7 cellular contexts compared by ENCODE assay signal in the genomic region with DNA sequence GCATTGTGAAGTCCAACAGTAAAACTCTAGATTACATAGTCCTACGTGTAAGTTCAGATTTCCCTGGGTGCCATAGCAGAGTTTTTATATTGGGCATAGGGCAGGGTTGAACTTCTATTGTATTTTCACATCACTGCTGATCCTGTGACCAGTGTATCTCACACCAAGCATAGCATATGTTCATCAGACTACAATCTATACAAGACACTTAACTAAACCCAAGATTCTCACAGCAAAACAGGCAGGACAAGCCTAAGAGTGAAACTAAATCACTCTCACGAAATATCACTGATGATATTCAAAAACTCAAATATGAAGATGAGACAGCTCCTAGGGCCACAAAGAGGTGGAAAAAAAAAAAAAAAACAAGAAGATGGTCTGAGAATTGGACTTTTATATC. TPM values are rescaled to one million over a fixed set of nuclear protein-coding genes. Genes with fewer than 3 reads are reported as not detected.
"Had no signal": no experiment of that assay in that cellular context is flagged by ENCODE, and none has a peak within 500 bp of the region (broad histone marks: within the 10 kb centered on the region; RNA-seq: fewer than 3 reads in every experiment).

No MANE protein-coding gene starts in this region.

- DNase-seq: GM23248, H9, HCEC 1CT, Karpas-422, KBM-7 had no signal

- ATAC-seq: HepG2 had no signal

RNA-seq across cellular contexts. Expression of gene PPP1R2B, which starts 3.2 kb away (rescaled TPM):
- total RNA-seq: H1, H9 had no signal
